9 cellular contexts compared by ENCODE assay signal in the genomic region with DNA sequence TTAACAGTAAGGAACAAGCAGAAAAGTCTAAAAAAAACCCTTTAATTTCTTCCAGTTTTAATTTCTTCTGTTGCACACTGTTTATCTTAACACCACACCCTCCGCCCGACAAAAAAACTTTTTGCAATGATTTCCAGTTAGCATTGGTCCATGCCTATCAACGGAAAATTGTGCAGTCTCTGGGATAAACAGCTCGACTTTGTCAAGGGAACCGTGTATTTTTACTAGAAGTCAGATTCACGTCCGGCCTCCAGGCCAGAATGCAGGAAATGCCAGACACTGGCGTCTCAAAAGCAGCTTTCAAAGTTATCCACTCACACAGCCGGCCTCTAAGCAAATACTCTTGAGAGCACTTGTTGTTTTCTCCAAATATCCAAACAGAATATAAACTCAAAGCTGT.
DNase-seq lines count a peak whose midpoint lies in the region; ATAC-seq, FAIRE-seq and TF ChIP-seq lines count a peak whose summit lies in the region.
"Had no signal": no experiment of that assay in that cellular context is flagged by ENCODE, and none has a peak within 500 bp of the region (broad histone marks: within the 10 kb centered on the region; RNA-seq: fewer than 3 reads in every experiment).

No MANE protein-coding gene starts in this region.

- no peak overlapping the region for H3K9ac ChIP-seq in parathyroid adenoma

- H3K27me3 ChIP-seq in parathyroid adenoma (ENCODE audit: control insufficient read depth, insufficient read depth, low read length) = no peaks in the 10 kb centered on the region
- H3K27me3 ChIP-seq in WERI-Rb-1 (ENCODE audit: insufficient read depth, low read depth, severe bottlenecking) = no peaks in the 10 kb centered on the region

- FAIRE-seq in TTC549 (lab: Jason Lieb, UNC) (peak; percentile 25), urothelium cell line (lab: Jason Lieb, UNC) (no peak)
- FAIRE-seq: keratinocyte had no signal

- H3K36me3 ChIP-seq in parathyroid adenoma (ENCODE audit: control insufficient read depth, insufficient read depth, low read length) (no peaks in the 10 kb centered on the region), WERI-Rb-1 (peaks cover 60% of the 10 kb centered on the region)

- H3K4me2 ChIP-seq in parathyroid adenoma (ENCODE audit: low read length) = no peak overlapping the region

- DNase-seq in DMS153 (lab: John Stamatoyannopoulos, UW) = peak; percentile 57
- peak; percentile 23 for DNase-seq in fibroblast of the conjunctiva (ENCODE audit: low read depth)
- no peak for DNase-seq in urothelium cell line (ENCODE audit: low spot score)
- DNase-seq in T1000 (lab: John Stamatoyannopoulos, UW) = no peak
- no peak for DNase-seq in WERI-Rb-1

- H3K27ac ChIP-seq in parathyroid adenoma (peak overlapping the region; percentile 70), WERI-Rb-1 (no peak overlapping the region)

- no peak overlapping the region for H2AFZ ChIP-seq in parathyroid adenoma

- H3K4me3 ChIP-seq in parathyroid adenoma (ENCODE audit: low read depth, low read length) = no peak overlapping the region
- H3K4me3 ChIP-seq in WERI-Rb-1 (ENCODE audit: low read depth, low read length) = no peak overlapping the region

- ATAC-seq in HG03439 (IDR thresholded peaks at IDR 0.05; ENCODE audit: unreplicated experiment) = no peak

- H3K9me3 ChIP-seq in parathyroid adenoma (ENCODE audit: control insufficient read depth, low read length) (no peaks in the 10 kb centered on the region), WERI-Rb-1 (ENCODE audit: severe bottlenecking) (no peaks in the 10 kb centered on the region)

- TF ChIP-seq CTCF in parathyroid adenoma (IDR thresholded peaks at IDR 0.05) (no peak), WERI-Rb-1 (IDR thresholded peaks at IDR 0.05; ENCODE audit: low read depth, low read length) (no peak)

- H3K4me1 ChIP-seq in parathyroid adenoma = no peaks in the 10 kb centered on the region

- H3K79me2 ChIP-seq in parathyroid adenoma = no peaks in the 10 kb centered on the region

Comparison
In these comparisons a context has a peak if more than half of its experiments do, and no peak if none do; other contexts are left out.
1. DNase-seq: peak in DMS153 (single experiment) and fibroblast of the conjunctiva (single experiment); none in urothelium cell line (single experiment), T1000 (single experiment) and WERI-Rb-1 (single experiment).